ENCODE assay signal across 32 cellular contexts in genomic region chr4:188307591-188307990, GRCh38.
"Had no signal": no experiment of that assay in that cellular context is flagged by ENCODE, and none has a peak within 500 bp of the region (broad histone marks: within the 10 kb centered on the region; RNA-seq: fewer than 3 reads in every experiment).

No MANE protein-coding gene starts in this region.

- H3K27ac ChIP-seq: adrenal gland, ascending aorta, cardiac muscle cell, VCaP had no signal

- H3K9me3 ChIP-seq: adrenal gland, ascending aorta had no signal

- FAIRE-seq: bronchial epithelial cell, TTC549 had no signal

- H3K36me3 ChIP-seq: adrenal gland, ascending aorta, cardiac muscle cell had no signal

- H3K4me1 ChIP-seq: adrenal gland, ascending aorta had no signal

- DNase-seq: activated B cell treated with CpG ODN at 0.5 μM for 24 hours; activated CD4-positive, alpha-beta memory T cell treated with anti-CD3 and anti-CD28 coated beads for 36 hours; activated CD4-positive, alpha-beta T cell treated with anti-CD3 and anti-CD28 coated beads for 4 hours; activated CD4-positive, alpha-beta T cell treated with anti-CD3 and anti-CD28 coated beads, Interleukin-2, amount 10 ng/mL, durations not matched to agents 24 days and 14 days; activated CD4-positive, alpha-beta T cell treated with anti-CD3 and anti-CD28 coated beads, Interleukin-2, amount 50 U/mL, for 1 hour; activated CD4-positive, alpha-beta T cell treated with anti-CD3 and anti-CD28 coated beads, Interleukin-2, amount 50 U/mL, for 4 hours; activated CD4-positive, CD25-positive, alpha-beta regulatory T cell treated with anti-CD3 and anti-CD28 coated beads, Interleukin-2, amount 50 U/mL, for 72 hours; activated CD8-positive, alpha-beta memory T cell treated with anti-CD3 and anti-CD28 coated beads, Interleukin-2, amount 50 U/mL, for 4 hours; activated CD8-positive, alpha-beta T cell treated with anti-CD3 and anti-CD28 coated beads for 36 hours; activated effector memory CD4-positive, alpha-beta T cell treated with anti-CD3 and anti-CD28 coated beads, Interleukin-2, amount 50 U/mL, for 16 hours; activated gamma-delta T cell treated with Interleukin-2 at 50 U/mL for 16 hours; activated naive CD4-positive, alpha-beta T cell; activated naive CD4-positive, alpha-beta T cell treated with anti-CD3 and anti-CD28 coated beads for 36 hours; activated naive CD4-positive, alpha-beta T cell treated with anti-CD3 and anti-CD28 coated beads, Interleukin-2, amount 50 U/mL, for 16 hours; activated naive CD8-positive, alpha-beta T cell treated with anti-CD3 and anti-CD28 coated beads for 36 hours; activated T-cell treated with anti-CD3 and anti-CD28 coated beads for 4 hours; activated T-cell treated with anti-CD3 and anti-CD28 coated beads, Interleukin-2, amount 50 U/mL, for 1 hour; activated T-cell treated with anti-CD3 and anti-CD28 coated beads, Interleukin-2, amount 50 U/mL, for 4 hours; activated T-cell treated with anti-CD3 and anti-CD28 coated beads, Interleukin-2, amount 50 U/mL, for 72 hours; adrenal gland; amniotic stem cell; caudate nucleus; cerebellar nuclear complex; T-helper 2 cell; T-helper 9 cell had no signal

- H3K27me3 ChIP-seq: adrenal gland, ascending aorta, cardiac muscle cell had no signal

- H3K4me3 ChIP-seq: adrenal gland, ascending aorta, cardiac muscle cell had no signal

- ATAC-seq: activated CD8-positive, alpha-beta T cell treated with anti-CD3 and anti-CD28 coated beads for 36 hours; activated naive CD4-positive, alpha-beta T cell treated with anti-CD3 and anti-CD28 coated beads, Interleukin-2, amount 50 U/mL, for 72 hours; activated T-cell treated with anti-CD3 and anti-CD28 coated beads, Interleukin-2, amount 50 U/mL, for 4 hours; activated T-cell treated with anti-CD3 and anti-CD28 coated beads, Interleukin-2, amount 50 U/mL, for 72 hours; activated T-helper 17 cell treated with anti-CD3 and anti-CD28 coated beads, Interleukin-2, amount 50 U/mL, for 72 hours had no signal
